1 cellular context compared by ENCODE assay signal in genomic region chr1:212858055-212858460, GRCh38.
A peak's percentile ranks its signal among the peaks of the same experiment; 100 is the strongest.
TF ChIP-seq lines count a peak whose summit lies in the region.

Gene FLVCR1 (plus strand): TSS chr1:212858275. CDS start chr1:212858453, 178 bp downstream.

TF ChIP-seq in GM23338, 12 proteins besides CTCF, POLR2A, EP300 and RAD21 (continued from another document):
- TF ChIP-seq, protein P1, sequence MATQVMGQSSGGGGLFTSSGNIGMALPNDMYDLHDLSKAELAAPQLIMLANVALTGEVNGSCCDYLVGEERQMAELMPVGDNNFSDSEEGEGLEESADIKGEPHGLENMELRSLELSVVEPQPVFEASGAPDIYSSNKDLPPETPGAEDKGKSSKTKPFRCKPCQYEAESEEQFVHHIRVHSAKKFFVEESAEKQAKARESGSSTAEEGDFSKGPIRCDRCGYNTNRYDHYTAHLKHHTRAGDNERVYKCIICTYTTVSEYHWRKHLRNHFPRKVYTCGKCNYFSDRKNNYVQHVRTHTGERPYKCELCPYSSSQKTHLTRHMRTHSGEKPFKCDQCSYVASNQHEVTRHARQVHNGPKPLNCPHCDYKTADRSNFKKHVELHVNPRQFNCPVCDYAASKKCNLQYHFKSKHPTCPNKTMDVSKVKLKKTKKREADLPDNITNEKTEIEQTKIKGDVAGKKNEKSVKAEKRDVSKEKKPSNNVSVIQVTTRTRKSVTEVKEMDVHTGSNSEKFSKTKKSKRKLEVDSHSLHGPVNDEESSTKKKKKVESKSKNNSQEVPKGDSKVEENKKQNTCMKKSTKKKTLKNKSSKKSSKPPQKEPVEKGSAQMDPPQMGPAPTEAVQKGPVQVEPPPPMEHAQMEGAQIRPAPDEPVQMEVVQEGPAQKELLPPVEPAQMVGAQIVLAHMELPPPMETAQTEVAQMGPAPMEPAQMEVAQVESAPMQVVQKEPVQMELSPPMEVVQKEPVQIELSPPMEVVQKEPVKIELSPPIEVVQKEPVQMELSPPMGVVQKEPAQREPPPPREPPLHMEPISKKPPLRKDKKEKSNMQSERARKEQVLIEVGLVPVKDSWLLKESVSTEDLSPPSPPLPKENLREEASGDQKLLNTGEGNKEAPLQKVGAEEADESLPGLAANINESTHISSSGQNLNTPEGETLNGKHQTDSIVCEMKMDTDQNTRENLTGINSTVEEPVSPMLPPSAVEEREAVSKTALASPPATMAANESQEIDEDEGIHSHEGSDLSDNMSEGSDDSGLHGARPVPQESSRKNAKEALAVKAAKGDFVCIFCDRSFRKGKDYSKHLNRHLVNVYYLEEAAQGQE (IDR thresholded peaks at IDR 0.05; ENCODE audit: unreplicated experiment): no peak
- TF ChIP-seq POLR2AphosphoS5 (IDR thresholded peaks at IDR 0.05; ENCODE audit: low read depth) (peak; percentile 98), EZH2phosphoT487 (IDR thresholded peaks at IDR 0.05; ENCODE audit: unreplicated experiment) (no peak), CREB1 (CRISPR knock-in tag; IDR thresholded peaks at IDR 0.05; ENCODE audit: low read depth) (peak; percentile 80)
- TF ChIP-seq, protein P2, sequence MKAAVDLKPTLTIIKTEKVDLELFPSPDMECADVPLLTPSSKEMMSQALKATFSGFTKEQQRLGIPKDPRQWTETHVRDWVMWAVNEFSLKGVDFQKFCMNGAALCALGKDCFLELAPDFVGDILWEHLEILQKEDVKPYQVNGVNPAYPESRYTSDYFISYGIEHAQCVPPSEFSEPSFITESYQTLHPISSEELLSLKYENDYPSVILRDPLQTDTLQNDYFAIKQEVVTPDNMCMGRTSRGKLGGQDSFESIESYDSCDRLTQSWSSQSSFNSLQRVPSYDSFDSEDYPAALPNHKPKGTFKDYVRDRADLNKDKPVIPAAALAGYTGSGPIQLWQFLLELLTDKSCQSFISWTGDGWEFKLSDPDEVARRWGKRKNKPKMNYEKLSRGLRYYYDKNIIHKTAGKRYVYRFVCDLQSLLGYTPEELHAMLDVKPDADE (IDR thresholded peaks at IDR 0.05): peak; percentile 53; the same call in 1 of the 2 replicates
